11 cellular contexts compared by ENCODE assay signal in the genomic region with DNA sequence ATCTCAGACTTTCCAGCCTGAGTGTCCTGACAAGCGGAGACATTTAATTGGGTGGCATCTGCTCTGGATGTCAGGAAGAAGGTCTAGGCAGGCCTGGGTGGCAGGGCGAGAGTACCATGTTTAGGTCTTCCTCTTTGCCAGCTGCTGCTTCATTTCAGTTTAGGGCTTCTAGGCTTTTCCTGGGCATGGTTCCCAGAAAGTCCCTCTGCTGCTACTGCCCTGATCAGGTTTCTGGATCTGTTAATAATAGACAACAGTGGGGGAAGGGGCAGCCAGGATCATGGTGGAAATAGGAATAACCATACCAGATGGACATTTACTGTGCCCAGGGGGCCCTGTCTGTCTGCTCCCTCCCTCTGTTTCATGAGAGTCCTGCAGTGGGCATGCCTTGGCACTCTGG. TPM values are rescaled to one million over a fixed set of nuclear protein-coding genes. Genes with fewer than 3 reads are reported as not detected.
DNase-seq lines count a peak whose midpoint lies in the region; ATAC-seq and TF ChIP-seq lines count a peak whose summit lies in the region.
"Had no signal": no experiment of that assay in that cellular context is flagged by ENCODE, and none has a peak within 500 bp of the region (broad histone marks: within the 10 kb centered on the region; RNA-seq: fewer than 3 reads in every experiment).

No MANE protein-coding gene starts in this region.

- no peaks in the 10 kb centered on the region for H3K36me3 Mint-ChIP-seq in naive thymus-derived CD4-positive, alpha-beta T cell
- H3K36me3 Mint-ChIP-seq: CD14-positive monocyte had no signal

- H3K18ac ChIP-seq in mesenchymal stem cell (ENCODE audit: low read depth in 1 of 2, low read length in 2 of 2), result no peak overlapping the region

- peaks cover 13 to 18% (median 15%) of the 10 kb centered on the region in 5 donors for H3K27me3 Mint-ChIP-seq in naive thymus-derived CD4-positive, alpha-beta T cell

- CTCF ChIA-PET in naive thymus-derived CD4-positive, alpha-beta T cell (lab: Charles Lee), result no interaction called here

- H3K9ac ChIP-seq in mesenchymal stem cell (ENCODE audit: low read length), result peak overlapping the region; percentile 16

- no peak overlapping the region for H3K4me2 ChIP-seq in mesenchymal stem cell (ENCODE audit: low read length, poor library complexity, severe bottlenecking)

- H3K27ac Mint-ChIP-seq in naive thymus-derived CD4-positive, alpha-beta T cell, result no peak overlapping the region
- H3K27ac Mint-ChIP-seq: activated T-cell treated with anti-CD3 and anti-CD28 coated beads, Interleukin-2, amount 50 U/mL, for 24 hours; CD14-positive monocyte had no signal

- no peak overlapping the region for H2BK5ac ChIP-seq in mesenchymal stem cell (ENCODE audit: low read depth, low read length, poor library complexity, severe bottlenecking)

- no peak for ATAC-seq in HG02852 (IDR thresholded peaks at IDR 0.05; ENCODE audit: unreplicated experiment)
- no peak for ATAC-seq in naive thymus-derived CD4-positive, alpha-beta T cell

- no peak overlapping the region for H4K8ac ChIP-seq in mesenchymal stem cell (ENCODE audit: low read length)

- no peak overlapping the region for H2BK120ac ChIP-seq in mesenchymal stem cell (ENCODE audit: low read depth, low read length)

- POLR2A ChIA-PET in naive thymus-derived CD4-positive, alpha-beta T cell (lab: Charles Lee), result no interaction called here

- no peak overlapping the region for H3K4me3 Mint-ChIP-seq in naive thymus-derived CD4-positive, alpha-beta T cell
- H3K4me3 Mint-ChIP-seq: activated T-cell treated with anti-CD3 and anti-CD28 coated beads, Interleukin-2, amount 50 U/mL, for 24 hours; CD14-positive monocyte had no signal

- DNase-seq in BE2C (peak; percentile 68), M059J (ENCODE audit: low read depth) (peak; percentile 47), mesenchymal stem cell (no peak), AG08395 (ENCODE audit: low spot score) (no peak)
- DNase-seq in stimulated activated CD4-positive, alpha-beta T cell treated with anti-CD3 and anti-CD28 coated beads, Interleukin-4, amount 100 ng/mL, for 1 hour, result no peak
- DNase-seq in naive thymus-derived CD4-positive, alpha-beta T cell, result no peak
- DNase-seq: activated T-cell treated with anti-CD3 and anti-CD28 coated beads, Interleukin-2, amount 50 U/mL, for 24 hours had no signal

- peaks cover 0 to 2% (median 0%) of the 10 kb centered on the region in 7 donors for H3K4me1 Mint-ChIP-seq in naive thymus-derived CD4-positive, alpha-beta T cell
- H3K4me1 Mint-ChIP-seq: CD14-positive monocyte had no signal

- no peak overlapping the region for H2BK15ac ChIP-seq in mesenchymal stem cell (ENCODE audit: low read depth, poor library complexity, severe bottlenecking)

- H3K9me3 Mint-ChIP-seq in naive thymus-derived CD4-positive, alpha-beta T cell, result no peaks in the 10 kb centered on the region
- H3K9me3 Mint-ChIP-seq: activated T-cell treated with anti-CD3 and anti-CD28 coated beads, Interleukin-2, amount 50 U/mL, for 24 hours had no signal

- H4K91ac ChIP-seq in mesenchymal stem cell (ENCODE audit: low read length), result no peak overlapping the region

- H3K79me1 ChIP-seq in mesenchymal stem cell (replicated peaks; ENCODE audit: low read length, poor library complexity, severe bottlenecking), result peaks cover 2% of the 10 kb centered on the region

- H3K23ac ChIP-seq in mesenchymal stem cell (ENCODE audit: low read length in 2 of 2), result no peak overlapping the region

- H3K14ac ChIP-seq in mesenchymal stem cell (ENCODE audit: low read length in 2 of 2), result no peak overlapping the region

- TF ChIP-seq CTCF in BE2C (IDR thresholded peaks at IDR 0.05; ENCODE audit: low read depth, low read length) (no peak), VCaP (conservative IDR thresholded peaks at IDR 0.05) (no peak)

- no peak overlapping the region for H3K4ac ChIP-seq in mesenchymal stem cell (ENCODE audit: low read depth in 1 of 2, low read length in 2 of 2)

- intact Hi-C loops in naive thymus-derived CD4-positive, alpha-beta T cell (cut with micrococcal nuclease), result no loop called here

- H3K27ac ChIP-seq in VCaP (peak overlapping the region; percentile 14; the same call in 1 of the 2 replicates), mesenchymal stem cell (ENCODE audit: low read length, poor library complexity, severe bottlenecking) (peak overlapping the region; percentile 59)
- H3K27ac ChIP-seq in naive thymus-derived CD4-positive, alpha-beta T cell (ENCODE audit: low read depth, low read length), result no peak overlapping the region
- H3K27ac ChIP-seq: coronary artery had no signal

- H3K4me1 ChIP-seq in BE2C, result peaks cover 22% of the 10 kb centered on the region
- H3K4me1 ChIP-seq in mesenchymal stem cell (ENCODE audit: control insufficient read depth, insufficient read depth, low read depth, low read length), result peaks cover 6% of the 10 kb centered on the region
- no peaks in the 10 kb centered on the region for H3K4me1 ChIP-seq in naive thymus-derived CD4-positive, alpha-beta T cell (ENCODE audit: control insufficient read depth in 2 of 2, insufficient read depth in 2 of 2, low read length in 2 of 2)

- H2AK5ac ChIP-seq in mesenchymal stem cell (ENCODE audit: low read length, severe bottlenecking), result no peak overlapping the region

- no peak overlapping the region for H3K4me3 ChIP-seq in BE2C (ENCODE audit: low read depth, low read length)
- H3K4me3 ChIP-seq in mesenchymal stem cell (ENCODE audit: insufficient read depth in 1 of 2, low read depth in 1 of 2, low read length in 2 of 2), result peak overlapping the region in 1 of 2 experiments; percentile 46
- H3K4me3 ChIP-seq in naive thymus-derived CD4-positive, alpha-beta T cell (ENCODE audit: low read length), result no peak overlapping the region
- H3K4me3 ChIP-seq: coronary artery had no signal

- H3K9me3 ChIP-seq in BE2C (no peaks in the 10 kb centered on the region), mesenchymal stem cell (ENCODE audit: control insufficient read depth, low read length) (no peaks in the 10 kb centered on the region)
- no peaks in the 10 kb centered on the region for H3K9me3 ChIP-seq in naive thymus-derived CD4-positive, alpha-beta T cell (ENCODE audit: control insufficient read depth in 2 of 3, low read length in 3 of 3)

- no peaks in the 10 kb centered on the region for H3K27me3 ChIP-seq in BE2C
- no peaks in the 10 kb centered on the region for H3K27me3 ChIP-seq in mesenchymal stem cell (ENCODE audit: control insufficient read depth in 1 of 2, insufficient read depth in 1 of 2, low read length in 2 of 2)
- H3K27me3 ChIP-seq in naive thymus-derived CD4-positive, alpha-beta T cell (ENCODE audit: control insufficient read depth in 2 of 2, insufficient read depth in 2 of 2, low read length in 2 of 2), result no peaks in the 10 kb centered on the region

- H2AFZ ChIP-seq in mesenchymal stem cell (ENCODE audit: low read depth, low read length), result no peak overlapping the region

- H3K36me3 ChIP-seq in BE2C, result no peaks in the 10 kb centered on the region
- H3K36me3 ChIP-seq in mesenchymal stem cell (ENCODE audit: control insufficient read depth in 1 of 2, insufficient read depth in 2 of 2, low read depth in 1 of 2, low read length in 2 of 2), result no peaks in the 10 kb centered on the region
- no peaks in the 10 kb centered on the region for H3K36me3 ChIP-seq in naive thymus-derived CD4-positive, alpha-beta T cell (ENCODE audit: control insufficient read depth in 2 of 3, insufficient read depth in 3 of 3, low read length in 3 of 3)

- WGBS in mesenchymal stem cell, result 97% methylated on average over 2 of the region's 2 CpGs

- no peak overlapping the region for H2BK12ac ChIP-seq in mesenchymal stem cell (ENCODE audit: low read length in 2 of 2)

RNA-seq across cellular contexts. Expression of a gene that starts 2.3 kb away (rescaled TPM):
- 30.0 TPM for polyA plus RNA-seq in BE2C (2012; ENCODE audit: insufficient read depth, insufficient read length, low read depth)
- 0.34 and 0.39 TPM in 2 replicates for total RNA-seq in M059J (2014; rRNA removed; shearing (Covaris generic))
- polyA plus RNA-seq in mesenchymal stem cell (2013, experiment 1 of 2), result 0.47 TPM
- 0.34 TPM for polyA plus RNA-seq in mesenchymal stem cell (2013, experiment 2 of 2)
- total RNA-seq in naive thymus-derived CD4-positive, alpha-beta T cell, result 1 to 10 TPM in 2 of 5 experiments, under 1 TPM in 3; 0.45 to 1.7 (median 0.60) TPM
- under 1 TPM; 0.15 to 0.30 TPM for polyA plus RNA-seq in naive thymus-derived CD4-positive, alpha-beta T cell

RNA-seq across cellular contexts. Expression of a gene that starts 36.8 kb away (rescaled TPM):
- polyA plus RNA-seq in BE2C (2012; ENCODE audit: insufficient read depth, insufficient read length, low read depth), result 62.9 TPM
- 131 and 138 TPM in 2 replicates for total RNA-seq in M059J (2014; rRNA removed; shearing (Covaris generic))
- polyA plus RNA-seq in mesenchymal stem cell (2013, experiment 1 of 2), result 36.3 TPM
- 36.6 TPM for polyA plus RNA-seq in mesenchymal stem cell (2013, experiment 2 of 2)
- 10 to 100 TPM; 44.7 to 99.6 (median 53.8) TPM for total RNA-seq in naive thymus-derived CD4-positive, alpha-beta T cell
- polyA plus RNA-seq in naive thymus-derived CD4-positive, alpha-beta T cell, result 10 to 100 TPM; 13.7 to 22.9 TPM

RNA-seq across cellular contexts. Expression of a gene that starts 37.3 kb away (rescaled TPM):
- 4.5 TPM for polyA plus RNA-seq in BE2C (2012; ENCODE audit: insufficient read depth, insufficient read length, low read depth)
- 15.9 and 30.9 TPM in 2 replicates for total RNA-seq in M059J (2014; rRNA removed; shearing (Covaris generic))
- polyA plus RNA-seq in mesenchymal stem cell (2013, experiment 1 of 2), result 3.4 TPM
- polyA plus RNA-seq in mesenchymal stem cell (2013, experiment 2 of 2), result 3.1 TPM
- total RNA-seq in naive thymus-derived CD4-positive, alpha-beta T cell, result 10 to 100 TPM; 16.6 to 36.3 (median 28.1) TPM
- 10 to 100 TPM; 10.1 to 15.1 TPM for polyA plus RNA-seq in naive thymus-derived CD4-positive, alpha-beta T cell

RNA-seq across cellular contexts. Expression of a gene that starts 54.0 kb away (rescaled TPM):
- 20.7 TPM for polyA plus RNA-seq in BE2C (2012; ENCODE audit: insufficient read depth, insufficient read length, low read depth)
- total RNA-seq in M059J (2014; rRNA removed; shearing (Covaris generic)), result 7.4 and 14.8 TPM in 2 replicates
- polyA plus RNA-seq in mesenchymal stem cell (2013, experiment 1 of 2), result 9.8 TPM
- polyA plus RNA-seq in mesenchymal stem cell (2013, experiment 2 of 2), result 9.0 TPM
- 10 to 100 TPM; 38.7 to 49.8 (median 40.8) TPM for total RNA-seq in naive thymus-derived CD4-positive, alpha-beta T cell
- polyA plus RNA-seq in naive thymus-derived CD4-positive, alpha-beta T cell, result 10 to 100 TPM in 1 of 2 donors, 1 to 10 TPM in 1; 6.0 to 14.3 TPM

RNA-seq across cellular contexts. Expression of a gene that starts 54.0 kb away (rescaled TPM):
- 265 TPM for polyA plus RNA-seq in BE2C (2012; ENCODE audit: insufficient read depth, insufficient read length, low read depth)
- total RNA-seq in M059J (2014; rRNA removed; shearing (Covaris generic)), result 11.6 and 20.4 TPM in 2 replicates
- polyA plus RNA-seq in mesenchymal stem cell (2013, experiment 1 of 2), result 19.4 TPM
- 20.1 TPM for polyA plus RNA-seq in mesenchymal stem cell (2013, experiment 2 of 2)
- total RNA-seq in naive thymus-derived CD4-positive, alpha-beta T cell, result 10 to 100 TPM; 21.4 to 62.0 (median 49.0) TPM
- polyA plus RNA-seq in naive thymus-derived CD4-positive, alpha-beta T cell, result 10 to 100 TPM; 15.5 to 21.2 TPM

Comparison
In these comparisons a context has a peak if more than half of its experiments do, and no peak if none do; other contexts are left out.
1. DNase-seq: peak in BE2C (single experiment) and M059J (single experiment); none in mesenchymal stem cell (single experiment), stimulated activated CD4-positive, alpha-beta T cell treated with anti-CD3 and anti-CD28 coated beads, Interleukin-4, amount 100 ng/mL, for 1 hour (single experiment), naive thymus-derived CD4-positive, alpha-beta T cell (0 of 9) and AG08395 (single experiment).